In genomic region chr2:70043252-70043875, GRCh38 we compare ENCODE assay signal across 11 cellular contexts. TPM values are rescaled to one million over a fixed set of nuclear protein-coding genes. Genes with fewer than 3 reads are reported as not detected.
DNase-seq lines count a peak whose midpoint lies in the region; ATAC-seq lines count a peak whose summit lies in the region.
"Had no signal": no experiment of that assay in that cellular context is flagged by ENCODE, and none has a peak within 500 bp of the region (broad histone marks: within the 10 kb centered on the region; RNA-seq: fewer than 3 reads in every experiment).

No MANE protein-coding gene starts in this region.

- ATAC-seq in left lobe of liver (no peak), GM18502 (IDR thresholded peaks at IDR 0.05; ENCODE audit: poor library complexity, unreplicated experiment) (no peak), GM21360 (IDR thresholded peaks at IDR 0.05; ENCODE audit: unreplicated experiment) (no peak)

- CTCF ChIA-PET in activated CD4-positive, alpha-beta memory T cell treated with anti-CD3 and anti-CD28 coated beads for 36 hours (lab: Charles Lee) = interaction anchor here (1.5 kb wide), 1 partner anchor 25 kb away, joined by 4 read pairs; no protein-coding TSS in a partner anchor

- POLR2A ChIA-PET in activated CD4-positive, alpha-beta memory T cell treated with anti-CD3 and anti-CD28 coated beads for 36 hours (lab: Charles Lee) = interaction anchor here (0.7 to 1.8 kb wide), 5 partner anchors 25 to 129 kb away, joined by 3 to 13 read pairs (median 4); no protein-coding TSS in a partner anchor

- DNase-seq in stimulated activated CD4-positive, alpha-beta T cell treated with anti-CD3 and anti-CD28 coated beads, Interleukin-15, amount 100 ng/mL, for 24 hours = peak; percentile 15
- no peak for DNase-seq in stimulated activated CD4-positive, alpha-beta T cell treated with anti-CD3 and anti-CD28 coated beads, Interleukin-4, amount 100 ng/mL, for 1 hour
- peak; percentile 78 for DNase-seq in activated CD4-positive, alpha-beta memory T cell treated with anti-CD3 and anti-CD28 coated beads for 36 hours
- DNase-seq in left lobe of liver (ENCODE audit: low spot score) = peak; percentile 48
- no peak for DNase-seq in NCI-H2029 (lab: John Stamatoyannopoulos, UW)
- no peak for DNase-seq in NCI-H1436 (lab: John Stamatoyannopoulos, UW)
- DNase-seq: NCI-H446 treated with DMSO at 0.1 percent for 48 hours, occipital lobe, SJCRH30 had no signal

- peaks cover 11% of the 10 kb centered on the region for H3K36me3 Mint-ChIP-seq in activated CD4-positive, alpha-beta memory T cell treated with anti-CD3 and anti-CD28 coated beads for 36 hours

- H3K27me3 Mint-ChIP-seq in activated CD4-positive, alpha-beta memory T cell treated with anti-CD3 and anti-CD28 coated beads for 36 hours = no peaks in the 10 kb centered on the region

- no peak overlapping the region for H3K4me3 Mint-ChIP-seq in activated CD4-positive, alpha-beta memory T cell treated with anti-CD3 and anti-CD28 coated beads for 36 hours

- H3K27ac Mint-ChIP-seq in activated CD4-positive, alpha-beta memory T cell treated with anti-CD3 and anti-CD28 coated beads for 36 hours = peak overlapping the region; percentile 56

- intact Hi-C loops in activated CD4-positive, alpha-beta memory T cell treated with anti-CD3 and anti-CD28 coated beads for 36 hours (cut with micrococcal nuclease) = loop anchor here (2.0 kb wide), 1 partner anchor 25 kb away; no protein-coding TSS in a partner anchor

- peaks cover 33% of the 10 kb centered on the region for H3K4me1 Mint-ChIP-seq in activated CD4-positive, alpha-beta memory T cell treated with anti-CD3 and anti-CD28 coated beads for 36 hours (ENCODE audit: low read depth)

- no peaks in the 10 kb centered on the region for H3K9me3 Mint-ChIP-seq in activated CD4-positive, alpha-beta memory T cell treated with anti-CD3 and anti-CD28 coated beads for 36 hours

RNA-seq across cellular contexts. Expression of gene PCBP1, which starts 43.9 kb away (rescaled TPM):
- total RNA-seq in activated CD4-positive, alpha-beta memory T cell treated with anti-CD3 and anti-CD28 coated beads for 36 hours = 100 to 1,000 TPM; 444 to 449 TPM
- 161 TPM for total RNA-seq in left lobe of liver

Comparison
In these comparisons a context has a peak if more than half of its experiments do, and no peak if none do; other contexts are left out.
1. DNase-seq: peak in stimulated activated CD4-positive, alpha-beta T cell treated with anti-CD3 and anti-CD28 coated beads, Interleukin-15, amount 100 ng/mL, for 24 hours (single experiment), activated CD4-positive, alpha-beta memory T cell treated with anti-CD3 and anti-CD28 coated beads for 36 hours (single experiment) and left lobe of liver (single experiment); none in stimulated activated CD4-positive, alpha-beta T cell treated with anti-CD3 and anti-CD28 coated beads, Interleukin-4, amount 100 ng/mL, for 1 hour (single experiment), NCI-H2029 (single experiment) and NCI-H1436 (single experiment).